Comparison of ENCODE assay signal across 8 cellular contexts in the genomic region with DNA sequence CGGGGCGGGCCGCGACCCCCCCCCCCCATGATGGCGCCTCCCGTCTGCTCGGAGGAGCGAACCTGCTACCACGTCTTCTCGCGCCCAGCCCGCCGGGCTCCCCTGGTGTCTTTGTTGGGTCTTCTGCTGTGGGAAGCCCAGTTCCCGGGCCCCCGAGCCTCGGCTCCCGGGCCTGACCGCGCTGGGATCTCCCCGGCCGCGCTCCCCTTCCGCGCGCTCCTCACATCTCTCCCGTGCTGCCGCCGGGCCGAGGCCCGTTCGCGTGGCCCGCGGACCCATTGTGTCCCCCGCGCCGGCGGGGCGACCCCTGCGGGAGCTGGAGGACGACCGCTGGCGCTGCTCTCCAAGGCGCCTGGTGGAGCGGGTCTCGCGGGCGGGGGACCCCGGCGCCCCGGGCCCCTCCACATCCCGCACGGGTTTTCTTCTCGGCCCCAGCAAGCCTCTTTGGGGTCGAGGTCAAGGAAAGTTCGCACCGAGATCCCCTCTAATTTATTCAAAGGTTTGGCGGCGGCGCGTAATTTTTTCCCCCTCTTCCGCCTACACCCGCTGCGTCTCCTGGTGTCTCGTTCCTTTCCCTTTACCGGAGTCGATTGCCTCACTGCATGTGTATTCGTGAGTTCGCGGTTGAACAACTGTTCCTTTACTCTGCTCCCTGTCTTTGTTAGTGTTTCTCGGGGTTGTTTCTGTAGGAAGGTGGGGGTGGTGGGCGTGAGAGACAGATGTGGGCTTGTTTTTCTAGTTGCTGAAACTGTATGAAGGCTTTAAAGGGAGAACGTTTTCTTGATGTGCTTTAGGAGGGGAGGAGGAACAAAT. TPM values are rescaled to one million over a fixed set of nuclear protein-coding genes. Genes with fewer than 3 reads are reported as not detected.
DNase-seq lines count a peak whose midpoint lies in the region; ATAC-seq and TF ChIP-seq lines count a peak whose summit lies in the region.

No MANE protein-coding gene starts in this region.

- no peak for TF ChIP-seq RAD21 in IMR-90 (IDR thresholded peaks at IDR 0.05; ENCODE audit: low read length)

- no peak overlapping the region; the same call in 2 of the 3 replicates for H2BK15ac ChIP-seq in IMR-90 (ENCODE audit: low read depth, low read length)

- H4K5ac ChIP-seq in IMR-90 (ENCODE audit: low read depth, low read length), result peak overlapping the region; percentile 3; the same call in 1 of the 2 replicates

- H3K23ac ChIP-seq in IMR-90 (ENCODE audit: low read depth, low read length), result peak overlapping the region; percentile 61; the same call in 1 of the 2 replicates

- H3K4ac ChIP-seq in IMR-90 (ENCODE audit: low read depth, low read length), result peak overlapping the region; percentile 3

- H3K27me3 ChIP-seq in IMR-90 (ENCODE audit: control insufficient read depth, insufficient read depth, low read length) (no peaks in the 10 kb centered on the region), ascending aorta (no peaks in the 10 kb centered on the region)

- intact Hi-C loops in IMR-90 (cut with micrococcal nuclease) (loop anchor here (2.0 to 10.0 kb wide), 7 partner anchors 74 to 456 kb away; partner anchors contain the start of genes ABCE1, ANAPC10, MMAA and OTUD4), ascending aorta (cut with DNase I) (loop anchor here (2.0 to 10.0 kb wide), 6 partner anchors 135 to 455 kb away; partner anchors contain the start of genes ABCE1, ANAPC10, MMAA and OTUD4)

- H3K9ac ChIP-seq in IMR-90 (ENCODE audit: low read depth, low read length), result peak overlapping the region; percentile 90

- in situ Hi-C loops in IMR-90 (cut with MboI; ENCODE audit: low sequenced_read_pairs), result loop anchor here (10.0 kb wide), 1 partner anchor 122 kb away; no protein-coding TSS in a partner anchor

- H3K9me1 ChIP-seq in IMR-90 (ENCODE audit: insufficient read depth, low read length), result no peaks in the 10 kb centered on the region

- H3K4me3 ChIP-seq in IMR-90 (ENCODE audit: insufficient read depth, low read depth, low read length) (peak overlapping the region; percentile 56), ascending aorta (peak overlapping the region; percentile 96 to 99)

- ATAC-seq in GM21447 (IDR thresholded peaks at IDR 0.05; ENCODE audit: unreplicated experiment) (peak; percentile 41), IMR-90 (ENCODE audit: low read depth) (peak; percentile 64), HG03469 (IDR thresholded peaks at IDR 0.05; ENCODE audit: unreplicated experiment) (no peak)

- H3K36me3 ChIP-seq in IMR-90 (ENCODE audit: control insufficient read depth, insufficient read depth, low read length) (no peaks in the 10 kb centered on the region), ascending aorta (no peaks in the 10 kb centered on the region)

- H4K20me1 ChIP-seq in IMR-90 (ENCODE audit: insufficient read depth, low read length), result peaks cover 9% of the 10 kb centered on the region; the same call in 1 of the 2 replicates

- peak overlapping the region; percentile 68 for H2AK9ac ChIP-seq in IMR-90 (replicated peaks; ENCODE audit: low read depth, low read length, poor library complexity)

- H4K8ac ChIP-seq in IMR-90 (ENCODE audit: low read depth in 2 of 2, low read length in 2 of 2), result peak overlapping the region in 1 of 2 experiments; percentile 11; a peak in 2 of 4 replicates

- DNase-seq in DMS53 (lab: John Stamatoyannopoulos, UW) (peak; percentile 73), IMR-90 (peak; percentile 86), SIG-M5 treated with dmso at 0.1 percent for 504 hours (lab: John Stamatoyannopoulos, UW; ENCODE audit: unreplicated experiment) (peak; percentile 74), ascending aorta (ENCODE audit: low spot score in 2 of 2) (peak in 1 of 2 donors; percentile 73), hypothalamus (lab: John Stamatoyannopoulos, UW) (peak in 39 of 51 donors; percentile 6 to 76 (median 42)), retina (peak; percentile 93)

- H3K56ac ChIP-seq in IMR-90 (ENCODE audit: extremely low read depth, insufficient read depth, low read length), result peak overlapping the region; percentile 63

- H2BK20ac ChIP-seq in IMR-90 (ENCODE audit: low read depth, low read length), result no peak overlapping the region

- no peak overlapping the region for H4K91ac ChIP-seq in IMR-90 (ENCODE audit: insufficient read depth, low read depth, low read length)

- H2BK120ac ChIP-seq in IMR-90 (ENCODE audit: low read depth, low read length), result peak overlapping the region; percentile 5

- TF ChIP-seq CTCF in IMR-90 (conservative IDR thresholded peaks at IDR 0.05; ENCODE audit: low read depth, low read length) (no peak), ascending aorta (IDR thresholded peaks at IDR 0.05) (no peak)

- H3K14ac ChIP-seq in IMR-90 (replicated peaks; ENCODE audit: low read depth, low read length), result peak overlapping the region; percentile 2; the same call in 1 of the 2 replicates

- dilution Hi-C loops in IMR-90 (cut with HindIII; ENCODE audit: low sequenced_read_pairs, unreplicated experiment), result no loop called here

- peak overlapping the region; percentile 84 for H3K4me2 ChIP-seq in IMR-90 (ENCODE audit: low read depth, low read length)

- peak overlapping the region; percentile 73 for H2BK5ac ChIP-seq in IMR-90 (ENCODE audit: low read depth, low read length, poor library complexity, severe bottlenecking)

- CTCF ChIA-PET in IMR-90 (lab: Yijun Ruan, JAX), result interaction anchor here (0.7 kb wide), 1 partner anchor 249 kb away, joined by 3 read pairs; no protein-coding TSS in a partner anchor

- peak; percentile 42; the same call in 1 of the 2 replicates for TF ChIP-seq POLR2A in IMR-90 (IDR thresholded peaks at IDR 0.05; ENCODE audit: low read depth, low read length)

- POLR2A ChIA-PET in IMR-90 (lab: Charles Lee; ENCODE audit: unreplicated experiment), result no interaction called here

- H2AK5ac ChIP-seq in IMR-90 (ENCODE audit: low read depth, low read length), result no peak overlapping the region; the same call in 1 of the 2 replicates

- no TSS peak for BruUV-seq in IMR-90 (replicated peaks; lab: Mats Ljungman, UMichigan)

- H3K4me1 ChIP-seq in IMR-90 (ENCODE audit: control insufficient read depth, insufficient read depth, low read length) (peaks cover 2% of the 10 kb centered on the region; the same call in 1 of the 2 replicates), ascending aorta (no peaks in the 10 kb centered on the region)

- no peaks in the 10 kb centered on the region for H3K9me3 ChIP-seq in IMR-90 (ENCODE audit: control insufficient read depth, insufficient read depth, low read length)
- H3K9me3 ChIP-seq in ascending aorta, result no peaks in the 10 kb centered on the region

- H3K27ac ChIP-seq in IMR-90 (ENCODE audit: insufficient read depth, low read length) (peak overlapping the region; percentile 83), ascending aorta (peak overlapping the region; percentile 97)

- H3K79me1 ChIP-seq in IMR-90 (ENCODE audit: low read depth in 1 of 2, low read length in 2 of 2), result peaks cover 13 to 23% of the 10 kb centered on the region in 2 experiments; a peak in 3 of 4 replicates

- peak overlapping the region; percentile 83 for H2AFZ ChIP-seq in IMR-90 (replicated peaks; ENCODE audit: low read length, poor library complexity)

- H3K18ac ChIP-seq in IMR-90 (ENCODE audit: low read depth, low read length), result peak overlapping the region; percentile 69

- WGBS in IMR-90 (ENCODE audit: extremely low coverage in 2 of 2, insufficient read length in 1 of 2), 2 experiments, result 4% methylated on average over 15 of the region's 73 CpGs; no CpG with 5 or more reads in 1 of the 2 experiments

TF ChIP-seq in IMR-90, 13 proteins besides CTCF, POLR2A, EP300 and RAD21:
- TF ChIP-seq MAZ (IDR thresholded peaks at IDR 0.05; ENCODE audit: borderline replicate concordance, low read depth, low read length) (no peak), CEBPB (IDR thresholded peaks at IDR 0.05; ENCODE audit: low read depth, low read length) (peak; percentile 91), NFE2L2 (IDR thresholded peaks at IDR 0.05; ENCODE audit: low read depth, low read length) (no peak), RCOR1 (IDR thresholded peaks at IDR 0.05; ENCODE audit: insufficient replicate concordance, low read length) (no peak), BHLHE40 (IDR thresholded peaks at IDR 0.05; ENCODE audit: low read depth, low read length) (peak; percentile 61; the same call in 1 of the 2 replicates)
- TF ChIP-seq, protein P1, sequence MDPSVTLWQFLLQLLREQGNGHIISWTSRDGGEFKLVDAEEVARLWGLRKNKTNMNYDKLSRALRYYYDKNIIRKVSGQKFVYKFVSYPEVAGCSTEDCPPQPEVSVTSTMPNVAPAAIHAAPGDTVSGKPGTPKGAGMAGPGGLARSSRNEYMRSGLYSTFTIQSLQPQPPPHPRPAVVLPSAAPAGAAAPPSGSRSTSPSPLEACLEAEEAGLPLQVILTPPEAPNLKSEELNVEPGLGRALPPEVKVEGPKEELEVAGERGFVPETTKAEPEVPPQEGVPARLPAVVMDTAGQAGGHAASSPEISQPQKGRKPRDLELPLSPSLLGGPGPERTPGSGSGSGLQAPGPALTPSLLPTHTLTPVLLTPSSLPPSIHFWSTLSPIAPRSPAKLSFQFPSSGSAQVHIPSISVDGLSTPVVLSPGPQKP (IDR thresholded peaks at IDR 0.05; ENCODE audit: borderline replicate concordance, low read depth, low read length), result no peak
TF ChIP-seq in IMR-90: peak in this region for 2.

RNA-seq across cellular contexts. Expression of gene SMAD1, which starts 0.8 kb away (rescaled TPM):
- total RNA-seq in IMR-90 (2012; rRNA removed), result 17.6 and 20.8 TPM in 2 replicates
- 11.6 and 12.2 TPM in 2 replicates for polyA plus RNA-seq in IMR-90 (2012; rRNA removed)
- polyA plus RNA-seq in IMR-90 (2012; cell fraction: cytosol; rRNA removed), result 6.7 and 8.0 TPM in 2 replicates
- 4.1 and 15.1 TPM in 2 replicates for polyA plus RNA-seq in IMR-90 (2012; cell fraction: nucleus; rRNA removed; ENCODE audit: low replicate concordance)
- total RNA-seq in ascending aorta, result 20.1 TPM
